In genomic region chr2:237693281-237694039, GRCh38 we compare ENCODE assay signal across 8 cellular contexts.
DNase-seq lines count a peak whose midpoint lies in the region; ATAC-seq and TF ChIP-seq lines count a peak whose summit lies in the region.

No MANE protein-coding gene starts in this region.

- peak overlapping the region; percentile 82 to 85 for H3K4me3 ChIP-seq in tibial artery

- no peaks in the 10 kb centered on the region for H3K27me3 ChIP-seq in tibial artery

- ATAC-seq in left colon (peak; percentile 24), GM21619 (IDR thresholded peaks at IDR 0.05; ENCODE audit: unreplicated experiment) (no peak)

- H3K9me3 ChIP-seq in tibial artery: no peaks in the 10 kb centered on the region

- no peak for TF ChIP-seq CTCF in tibial artery (IDR thresholded peaks at IDR 0.05)

- intact Hi-C loops in left colon (cut with DNase I, micrococcal nuclease): no loop called here
- intact Hi-C loops in tibial artery (cut with DNase I; ENCODE audit: low total_unique reads): no loop called here

- H3K36me3 ChIP-seq in tibial artery: no peaks in the 10 kb centered on the region

- peak overlapping the region; percentile 97 to 99 for H3K27ac ChIP-seq in tibial artery

- H3K4me1 ChIP-seq in tibial artery: peaks cover 0 to 79% (median 70%) of the 10 kb centered on the region in 4 donors

- DNase-seq in DMS153 treated with DMSO at 0.1 percent for 48 hours (lab: John Stamatoyannopoulos, UW; ENCODE audit: unreplicated experiment) (peak; percentile 24), DMS153 (lab: John Stamatoyannopoulos, UW) (no peak), NCI-H146 (lab: John Stamatoyannopoulos, UW) (peak; percentile 25), amniotic epithelial cell (ENCODE audit: low read depth) (peak; percentile 90), left colon (no peak), tibial artery (no peak), inferior parietal cortex (ENCODE audit: extremely low spot score) (no peak)

Comparison
In these comparisons a context has a peak if more than half of its experiments do, and no peak if none do; other contexts are left out.
1. DNase-seq: peak in DMS153 treated with DMSO at 0.1 percent for 48 hours (single experiment), NCI-H146 (single experiment) and amniotic epithelial cell (single experiment); none in DMS153 (single experiment), left colon (0 of 2), tibial artery (0 of 2) and inferior parietal cortex (single experiment).